In the genomic region with DNA sequence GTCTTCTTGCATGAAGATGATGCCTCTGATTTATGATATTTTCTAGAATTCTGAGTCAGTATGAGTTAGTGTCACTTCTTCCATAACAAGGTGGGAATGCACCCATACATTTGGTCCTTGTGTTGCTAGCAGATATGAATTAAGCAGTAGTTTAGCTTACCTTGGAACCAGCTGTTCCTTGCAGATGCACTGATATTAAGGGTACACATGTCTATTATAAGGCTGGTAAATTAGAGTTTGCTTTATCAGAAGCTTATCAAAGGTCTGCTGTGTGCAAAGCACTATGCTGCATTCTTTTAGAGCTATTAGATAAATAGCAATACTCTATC, we compare ENCODE assay signal across 1 cellular context.
TF ChIP-seq lines count a peak whose summit lies in the region.

No MANE protein-coding gene starts in this region.

TF ChIP-seq in K562, 482 proteins besides CTCF, POLR2A, EP300 and RAD21 (continues in another document):
- TF ChIP-seq CBFA2T2 (conservative IDR thresholded peaks at IDR 0.05) (peak; percentile 59), SAFB2 (IDR thresholded peaks at IDR 0.05; ENCODE audit: borderline replicate concordance, low read depth, low read length, severe bottlenecking) (no peak), TCF3 (CRISPR knock-in tag; IDR thresholded peaks at IDR 0.05) (peak; percentile 56), CAMTA2 (CRISPR knock-in tag; conservative IDR thresholded peaks at IDR 0.05) (no peak), DACH1 (IDR thresholded peaks at IDR 0.05; ENCODE audit: partially characterized antibody) (peak; percentile 61), CBFA2T3 (IDR thresholded peaks at IDR 0.05) (peak; percentile 75), TAF15 (IDR thresholded peaks at IDR 0.05; ENCODE audit: low read depth, low read length) (no peak), ZSCAN29 (IDR thresholded peaks at IDR 0.05) (no peak), ZBED1 (IDR thresholded peaks at IDR 0.05) (no peak), GTF2E2 (tag; IDR thresholded peaks at IDR 0.05) (no peak), SMARCA5 (IDR thresholded peaks at IDR 0.05) (no peak), LCOR (CRISPR knock-in tag; IDR thresholded peaks at IDR 0.05) (no peak), SMARCC2 (IDR thresholded peaks at IDR 0.05; ENCODE audit: low read depth) (no peak), SNRNP70 (optimal IDR thresholded peaks at IDR 0.05; ENCODE audit: low read depth, low read length) (no peak), SPI1 (IDR thresholded peaks at IDR 0.05; ENCODE audit: borderline replicate concordance, low read depth, low read length) (no peak), RBM34 (IDR thresholded peaks at IDR 0.05; ENCODE audit: borderline replicate concordance, insufficient read depth, low read length) (no peak), ZBTB43 (CRISPR knock-in tag; IDR thresholded peaks at IDR 0.05) (no peak), MCM2 (IDR thresholded peaks at IDR 0.05; ENCODE audit: low read depth) (no peak), ATF3 (IDR thresholded peaks at IDR 0.05) (no peak), ATF3 (CRISPR knock-in tag; conservative IDR thresholded peaks at IDR 0.05) (no peak), NCOR1 (IDR thresholded peaks at IDR 0.05) (peak; percentile 29; the same call in 1 of the 2 replicates), RFX7 (CRISPR knock-in tag; IDR thresholded peaks at IDR 0.05) (no peak), PURB (CRISPR knock-in tag; IDR thresholded peaks at IDR 0.05; ENCODE audit: low read depth) (no peak), ESRRB (CRISPR knock-in tag; IDR thresholded peaks at IDR 0.05; ENCODE audit: borderline replicate concordance) (no peak), ZFX (CRISPR knock-in tag; IDR thresholded peaks at IDR 0.05) (no peak), BMI1 (IDR thresholded peaks at IDR 0.05; ENCODE audit: low read length) (no peak), ZSCAN32 (CRISPR knock-in tag; IDR thresholded peaks at IDR 0.05) (no peak), HLTF (IDR thresholded peaks at IDR 0.05) (no peak), SETDB1 (IDR thresholded peaks at IDR 0.05; ENCODE audit: low read length) (no peak), HES1 (IDR thresholded peaks at IDR 0.05; ENCODE audit: low read depth) (no peak), ZZZ3 (IDR thresholded peaks at IDR 0.05) (no peak), IFI16 (CRISPR knock-in tag; IDR thresholded peaks at IDR 0.05) (no peak), E2F4 (CRISPR knock-in tag; IDR thresholded peaks at IDR 0.05; ENCODE audit: low read depth) (no peak), ZFP36 (IDR thresholded peaks at IDR 0.05; ENCODE audit: low read depth, low read length, partially characterized antibody) (no peak), POLR2AphosphoS2 (IDR thresholded peaks at IDR 0.05; ENCODE audit: low read length) (no peak), ZNF77 (CRISPR knock-in tag; IDR thresholded peaks at IDR 0.05) (no peak), CHD7 (IDR thresholded peaks at IDR 0.05; ENCODE audit: low read depth, low read length) (no peak), HNRNPH1 (optimal IDR thresholded peaks at IDR 0.05; ENCODE audit: low read depth, low read length) (no peak), ARID2 (IDR thresholded peaks at IDR 0.05) (no peak), ETV5 (CRISPR knock-in tag; IDR thresholded peaks at IDR 0.05; ENCODE audit: low read depth) (no peak), NFIX (CRISPR knock-in tag; IDR thresholded peaks at IDR 0.05; ENCODE audit: low read depth) (no peak)
- TF ChIP-seq, protein P1, sequence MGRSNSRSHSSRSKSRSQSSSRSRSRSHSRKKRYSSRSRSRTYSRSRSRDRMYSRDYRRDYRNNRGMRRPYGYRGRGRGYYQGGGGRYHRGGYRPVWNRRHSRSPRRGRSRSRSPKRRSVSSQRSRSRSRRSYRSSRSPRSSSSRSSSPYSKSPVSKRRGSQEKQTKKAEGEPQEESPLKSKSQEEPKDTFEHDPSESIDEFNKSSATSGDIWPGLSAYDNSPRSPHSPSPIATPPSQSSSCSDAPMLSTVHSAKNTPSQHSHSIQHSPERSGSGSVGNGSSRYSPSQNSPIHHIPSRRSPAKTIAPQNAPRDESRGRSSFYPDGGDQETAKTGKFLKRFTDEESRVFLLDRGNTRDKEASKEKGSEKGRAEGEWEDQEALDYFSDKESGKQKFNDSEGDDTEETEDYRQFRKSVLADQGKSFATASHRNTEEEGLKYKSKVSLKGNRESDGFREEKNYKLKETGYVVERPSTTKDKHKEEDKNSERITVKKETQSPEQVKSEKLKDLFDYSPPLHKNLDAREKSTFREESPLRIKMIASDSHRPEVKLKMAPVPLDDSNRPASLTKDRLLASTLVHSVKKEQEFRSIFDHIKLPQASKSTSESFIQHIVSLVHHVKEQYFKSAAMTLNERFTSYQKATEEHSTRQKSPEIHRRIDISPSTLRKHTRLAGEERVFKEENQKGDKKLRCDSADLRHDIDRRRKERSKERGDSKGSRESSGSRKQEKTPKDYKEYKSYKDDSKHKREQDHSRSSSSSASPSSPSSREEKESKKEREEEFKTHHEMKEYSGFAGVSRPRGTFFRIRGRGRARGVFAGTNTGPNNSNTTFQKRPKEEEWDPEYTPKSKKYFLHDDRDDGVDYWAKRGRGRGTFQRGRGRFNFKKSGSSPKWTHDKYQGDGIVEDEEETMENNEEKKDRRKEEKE (IDR thresholded peaks at IDR 0.05; ENCODE audit: borderline replicate concordance in 1 of 2, control insufficient read depth in 1 of 2, low read depth in 2 of 2, low read length in 1 of 2), result no peak
- TF ChIP-seq, protein P2, sequence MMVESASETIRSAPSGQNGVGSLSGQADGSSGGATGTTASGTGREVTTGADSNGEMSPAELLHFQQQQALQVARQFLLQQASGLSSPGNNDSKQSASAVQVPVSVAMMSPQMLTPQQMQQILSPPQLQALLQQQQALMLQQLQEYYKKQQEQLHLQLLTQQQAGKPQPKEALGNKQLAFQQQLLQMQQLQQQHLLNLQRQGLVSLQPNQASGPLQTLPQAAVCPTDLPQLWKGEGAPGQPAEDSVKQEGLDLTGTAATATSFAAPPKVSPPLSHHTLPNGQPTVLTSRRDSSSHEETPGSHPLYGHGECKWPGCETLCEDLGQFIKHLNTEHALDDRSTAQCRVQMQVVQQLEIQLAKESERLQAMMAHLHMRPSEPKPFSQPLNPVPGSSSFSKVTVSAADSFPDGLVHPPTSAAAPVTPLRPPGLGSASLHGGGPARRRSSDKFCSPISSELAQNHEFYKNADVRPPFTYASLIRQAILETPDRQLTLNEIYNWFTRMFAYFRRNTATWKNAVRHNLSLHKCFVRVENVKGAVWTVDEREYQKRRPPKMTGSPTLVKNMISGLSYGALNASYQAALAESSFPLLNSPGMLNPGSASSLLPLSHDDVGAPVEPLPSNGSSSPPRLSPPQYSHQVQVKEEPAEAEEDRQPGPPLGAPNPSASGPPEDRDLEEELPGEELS (CRISPR knock-in tag; IDR thresholded peaks at IDR 0.05; ENCODE audit: borderline replicate concordance), result no peak
- TF ChIP-seq, protein P3, sequence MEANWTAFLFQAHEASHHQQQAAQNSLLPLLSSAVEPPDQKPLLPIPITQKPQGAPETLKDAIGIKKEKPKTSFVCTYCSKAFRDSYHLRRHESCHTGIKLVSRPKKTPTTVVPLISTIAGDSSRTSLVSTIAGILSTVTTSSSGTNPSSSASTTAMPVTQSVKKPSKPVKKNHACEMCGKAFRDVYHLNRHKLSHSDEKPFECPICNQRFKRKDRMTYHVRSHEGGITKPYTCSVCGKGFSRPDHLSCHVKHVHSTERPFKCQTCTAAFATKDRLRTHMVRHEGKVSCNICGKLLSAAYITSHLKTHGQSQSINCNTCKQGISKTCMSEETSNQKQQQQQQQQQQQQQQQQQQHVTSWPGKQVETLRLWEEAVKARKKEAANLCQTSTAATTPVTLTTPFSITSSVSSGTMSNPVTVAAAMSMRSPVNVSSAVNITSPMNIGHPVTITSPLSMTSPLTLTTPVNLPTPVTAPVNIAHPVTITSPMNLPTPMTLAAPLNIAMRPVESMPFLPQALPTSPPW (CRISPR knock-in tag; IDR thresholded peaks at IDR 0.05), result no peak
